In the genomic region with DNA sequence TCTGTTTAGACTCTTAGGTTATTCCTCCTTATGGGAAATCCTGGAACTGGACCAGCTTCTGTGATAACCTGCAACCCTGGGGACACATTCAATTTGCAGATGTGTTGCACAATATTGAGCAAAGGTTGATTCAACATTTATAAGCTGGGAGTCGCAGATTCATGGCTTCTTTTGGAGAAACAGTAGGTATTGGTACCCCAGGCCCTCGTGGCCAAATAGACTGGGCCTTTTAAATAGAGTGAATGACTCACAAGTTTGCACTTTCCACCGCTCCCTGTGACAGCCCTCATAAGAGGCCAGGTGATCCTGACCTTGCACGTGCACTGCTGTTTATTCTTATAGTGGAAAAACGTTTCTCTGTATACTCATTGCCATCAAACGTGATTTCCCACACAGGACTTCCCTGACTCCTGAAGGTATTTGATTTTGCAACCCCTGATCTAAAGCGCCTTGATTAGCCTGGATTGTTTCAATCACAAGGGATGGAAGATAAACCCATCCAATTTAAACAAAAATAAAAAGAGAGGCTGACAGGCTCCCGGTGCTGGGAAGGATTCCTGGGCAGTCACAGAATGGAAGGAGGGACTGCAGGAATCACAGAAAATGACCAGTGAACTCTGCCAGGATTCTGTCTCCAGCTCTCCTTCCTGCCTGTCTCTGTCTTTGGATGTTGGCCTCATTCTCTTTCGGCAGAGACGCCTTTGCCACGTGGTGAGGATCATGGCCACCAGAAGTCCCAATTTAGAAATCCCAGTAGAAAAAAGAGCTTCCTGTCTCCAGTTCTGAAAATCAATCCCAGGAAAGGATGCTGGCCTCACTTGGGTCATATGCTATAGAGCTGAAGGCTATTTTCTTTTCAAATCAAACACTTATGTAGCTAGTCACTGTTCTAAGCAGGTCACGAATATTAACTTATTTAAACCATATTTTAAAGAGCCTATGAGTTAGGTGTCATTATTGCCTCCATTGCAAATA, we compare ENCODE assay signal across 1 cellular context.
TF ChIP-seq lines count a peak whose summit lies in the region.

No MANE protein-coding gene starts in this region.

TF ChIP-seq in HepG2, 621 proteins besides CTCF, POLR2A, EP300 and RAD21 (continued from another document and continues in another):
- TF ChIP-seq, protein P1, sequence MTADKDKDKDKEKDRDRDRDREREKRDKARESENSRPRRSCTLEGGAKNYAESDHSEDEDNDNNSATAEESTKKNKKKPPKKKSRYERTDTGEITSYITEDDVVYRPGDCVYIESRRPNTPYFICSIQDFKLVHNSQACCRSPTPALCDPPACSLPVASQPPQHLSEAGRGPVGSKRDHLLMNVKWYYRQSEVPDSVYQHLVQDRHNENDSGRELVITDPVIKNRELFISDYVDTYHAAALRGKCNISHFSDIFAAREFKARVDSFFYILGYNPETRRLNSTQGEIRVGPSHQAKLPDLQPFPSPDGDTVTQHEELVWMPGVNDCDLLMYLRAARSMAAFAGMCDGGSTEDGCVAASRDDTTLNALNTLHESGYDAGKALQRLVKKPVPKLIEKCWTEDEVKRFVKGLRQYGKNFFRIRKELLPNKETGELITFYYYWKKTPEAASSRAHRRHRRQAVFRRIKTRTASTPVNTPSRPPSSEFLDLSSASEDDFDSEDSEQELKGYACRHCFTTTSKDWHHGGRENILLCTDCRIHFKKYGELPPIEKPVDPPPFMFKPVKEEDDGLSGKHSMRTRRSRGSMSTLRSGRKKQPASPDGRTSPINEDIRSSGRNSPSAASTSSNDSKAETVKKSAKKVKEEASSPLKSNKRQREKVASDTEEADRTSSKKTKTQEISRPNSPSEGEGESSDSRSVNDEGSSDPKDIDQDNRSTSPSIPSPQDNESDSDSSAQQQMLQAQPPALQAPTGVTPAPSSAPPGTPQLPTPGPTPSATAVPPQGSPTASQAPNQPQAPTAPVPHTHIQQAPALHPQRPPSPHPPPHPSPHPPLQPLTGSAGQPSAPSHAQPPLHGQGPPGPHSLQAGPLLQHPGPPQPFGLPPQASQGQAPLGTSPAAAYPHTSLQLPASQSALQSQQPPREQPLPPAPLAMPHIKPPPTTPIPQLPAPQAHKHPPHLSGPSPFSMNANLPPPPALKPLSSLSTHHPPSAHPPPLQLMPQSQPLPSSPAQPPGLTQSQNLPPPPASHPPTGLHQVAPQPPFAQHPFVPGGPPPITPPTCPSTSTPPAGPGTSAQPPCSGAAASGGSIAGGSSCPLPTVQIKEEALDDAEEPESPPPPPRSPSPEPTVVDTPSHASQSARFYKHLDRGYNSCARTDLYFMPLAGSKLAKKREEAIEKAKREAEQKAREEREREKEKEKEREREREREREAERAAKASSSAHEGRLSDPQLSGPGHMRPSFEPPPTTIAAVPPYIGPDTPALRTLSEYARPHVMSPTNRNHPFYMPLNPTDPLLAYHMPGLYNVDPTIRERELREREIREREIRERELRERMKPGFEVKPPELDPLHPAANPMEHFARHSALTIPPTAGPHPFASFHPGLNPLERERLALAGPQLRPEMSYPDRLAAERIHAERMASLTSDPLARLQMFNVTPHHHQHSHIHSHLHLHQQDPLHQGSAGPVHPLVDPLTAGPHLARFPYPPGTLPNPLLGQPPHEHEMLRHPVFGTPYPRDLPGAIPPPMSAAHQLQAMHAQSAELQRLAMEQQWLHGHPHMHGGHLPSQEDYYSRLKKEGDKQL (CRISPR knock-in tag; IDR thresholded peaks at IDR 0.05; ENCODE audit: low read depth), result 0 out of 2 replicates have a peak, but pooled peaks have one; percentile 41
- TF ChIP-seq ZNF451 (CRISPR knock-in tag; IDR thresholded peaks at IDR 0.05) (no peak), STAG1 (CRISPR knock-in tag; IDR thresholded peaks at IDR 0.05) (no peak), ZNF34 (CRISPR knock-in tag; IDR thresholded peaks at IDR 0.05; ENCODE audit: borderline replicate concordance) (no peak), ZNF225 (CRISPR knock-in tag; IDR thresholded peaks at IDR 0.05) (no peak), ZNF567 (CRISPR knock-in tag; IDR thresholded peaks at IDR 0.05; ENCODE audit: borderline replicate concordance) (no peak), SMAD3 (CRISPR knock-in tag; IDR thresholded peaks at IDR 0.05) (peak; percentile 44; the same call in 1 of the 2 replicates), ZSCAN22 (CRISPR knock-in tag; IDR thresholded peaks at IDR 0.05) (no peak), ZNF160 (CRISPR knock-in tag; IDR thresholded peaks at IDR 0.05) (no peak), ZNF616 (CRISPR knock-in tag; IDR thresholded peaks at IDR 0.05; ENCODE audit: low read depth) (no peak), ZNF3 (CRISPR knock-in tag; IDR thresholded peaks at IDR 0.05) (no peak), ZNF292 (CRISPR knock-in tag; IDR thresholded peaks at IDR 0.05; ENCODE audit: borderline replicate concordance, low read depth) (peak; percentile 25; the same call in 1 of the 2 replicates), TFDP2 (CRISPR knock-in tag; IDR thresholded peaks at IDR 0.05) (no peak), MLLT10 (CRISPR knock-in tag; IDR thresholded peaks at IDR 0.05) (no peak), PCBP2 (optimal IDR thresholded peaks at IDR 0.05; ENCODE audit: low read depth, low read length, poor library complexity, severe bottlenecking) (no peak), ATF4 (CRISPR knock-in tag; IDR thresholded peaks at IDR 0.05) (0 out of 4 replicates have a peak, but pooled peaks of 1 of the 2 experiments have one; percentile 12), HDAC2 (CRISPR knock-in tag; IDR thresholded peaks at IDR 0.05) (peak; percentile 39; the same call in 1 of the 2 replicates), GZF1 (CRISPR knock-in tag; IDR thresholded peaks at IDR 0.05) (no peak), HOXA5 (CRISPR knock-in tag; IDR thresholded peaks at IDR 0.05) (no peak), ZSCAN30 (CRISPR knock-in tag; IDR thresholded peaks at IDR 0.05) (no peak), MZF1 (CRISPR knock-in tag; IDR thresholded peaks at IDR 0.05; ENCODE audit: borderline replicate concordance) (no peak), EZH2 (conservative IDR thresholded peaks at IDR 0.05; ENCODE audit: low read depth, low read length) (no peak), ZEB1 (IDR thresholded peaks at IDR 0.05; ENCODE audit: insufficient replicate concordance, low read depth) (peak; percentile 26), HOXA9 (CRISPR knock-in tag; IDR thresholded peaks at IDR 0.05; ENCODE audit: borderline replicate concordance) (no peak), ZNF230 (CRISPR knock-in tag; IDR thresholded peaks at IDR 0.05) (no peak), SAFB2 (CRISPR knock-in tag; IDR thresholded peaks at IDR 0.05; ENCODE audit: borderline replicate concordance, low read depth) (no peak), ZNF563 (CRISPR knock-in tag; IDR thresholded peaks at IDR 0.05) (no peak), ZNF724P (CRISPR knock-in tag; IDR thresholded peaks at IDR 0.05; ENCODE audit: borderline replicate concordance) (no peak), ZNF383 (CRISPR knock-in tag; IDR thresholded peaks at IDR 0.05; ENCODE audit: borderline replicate concordance) (no peak), ZNF264 (CRISPR knock-in tag; IDR thresholded peaks at IDR 0.05) (no peak), ZNF20 (CRISPR knock-in tag; IDR thresholded peaks at IDR 0.05) (no peak), ZMYM2 (CRISPR knock-in tag; IDR thresholded peaks at IDR 0.05) (no peak), KLF9 (CRISPR knock-in tag; IDR thresholded peaks at IDR 0.05; ENCODE audit: low read depth) (no peak), DRAP1 (CRISPR knock-in tag; IDR thresholded peaks at IDR 0.05) (0 out of 2 replicates have a peak, but pooled peaks have one; percentile 15), SAP130 (CRISPR knock-in tag; IDR thresholded peaks at IDR 0.05; ENCODE audit: low read depth) (peak; percentile 73; the same call in 1 of the 2 replicates), ZNF367 (CRISPR knock-in tag; IDR thresholded peaks at IDR 0.05; ENCODE audit: borderline replicate concordance) (peak; percentile 96; the same call in 1 of the 2 replicates), MED8 (CRISPR knock-in tag; IDR thresholded peaks at IDR 0.05; ENCODE audit: insufficient replicate concordance) (peak; percentile 47), ZNF615 (CRISPR knock-in tag; IDR thresholded peaks at IDR 0.05; ENCODE audit: borderline replicate concordance) (no peak), ZNF235 (CRISPR knock-in tag; IDR thresholded peaks at IDR 0.05; ENCODE audit: borderline replicate concordance) (no peak)
- TF ChIP-seq, protein P2, sequence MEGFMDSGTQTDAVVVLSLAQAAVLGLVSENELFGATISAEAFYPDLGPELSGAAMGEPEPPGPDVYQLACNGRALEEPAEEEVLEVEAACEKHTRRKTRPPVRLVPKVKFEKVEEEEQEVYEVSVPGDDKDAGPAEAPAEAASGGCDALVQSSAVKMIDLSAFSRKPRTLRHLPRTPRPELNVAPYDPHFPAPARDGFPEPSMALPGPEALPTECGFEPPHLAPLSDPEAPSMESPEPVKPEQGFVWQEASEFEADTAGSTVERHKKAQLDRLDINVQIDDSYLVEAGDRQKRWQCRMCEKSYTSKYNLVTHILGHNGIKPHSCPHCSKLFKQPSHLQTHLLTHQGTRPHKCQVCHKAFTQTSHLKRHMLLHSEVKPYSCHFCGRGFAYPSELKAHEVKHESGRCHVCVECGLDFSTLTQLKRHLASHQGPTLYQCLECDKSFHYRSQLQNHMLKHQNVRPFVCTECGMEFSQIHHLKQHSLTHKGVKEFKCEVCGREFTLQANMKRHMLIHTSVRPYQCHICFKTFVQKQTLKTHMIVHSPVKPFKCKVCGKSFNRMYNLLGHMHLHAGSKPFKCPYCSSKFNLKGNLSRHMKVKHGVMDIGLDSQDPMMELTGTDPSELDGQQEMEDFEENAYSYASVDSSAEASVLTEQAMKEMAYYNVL (CRISPR knock-in tag; IDR thresholded peaks at IDR 0.05; ENCODE audit: borderline replicate concordance), result no peak
- TF ChIP-seq, protein P3, sequence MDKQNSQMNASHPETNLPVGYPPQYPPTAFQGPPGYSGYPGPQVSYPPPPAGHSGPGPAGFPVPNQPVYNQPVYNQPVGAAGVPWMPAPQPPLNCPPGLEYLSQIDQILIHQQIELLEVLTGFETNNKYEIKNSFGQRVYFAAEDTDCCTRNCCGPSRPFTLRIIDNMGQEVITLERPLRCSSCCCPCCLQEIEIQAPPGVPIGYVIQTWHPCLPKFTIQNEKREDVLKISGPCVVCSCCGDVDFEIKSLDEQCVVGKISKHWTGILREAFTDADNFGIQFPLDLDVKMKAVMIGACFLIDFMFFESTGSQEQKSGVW (CRISPR knock-in tag; IDR thresholded peaks at IDR 0.05; ENCODE audit: borderline replicate concordance), result no peak
- TF ChIP-seq, protein P4, sequence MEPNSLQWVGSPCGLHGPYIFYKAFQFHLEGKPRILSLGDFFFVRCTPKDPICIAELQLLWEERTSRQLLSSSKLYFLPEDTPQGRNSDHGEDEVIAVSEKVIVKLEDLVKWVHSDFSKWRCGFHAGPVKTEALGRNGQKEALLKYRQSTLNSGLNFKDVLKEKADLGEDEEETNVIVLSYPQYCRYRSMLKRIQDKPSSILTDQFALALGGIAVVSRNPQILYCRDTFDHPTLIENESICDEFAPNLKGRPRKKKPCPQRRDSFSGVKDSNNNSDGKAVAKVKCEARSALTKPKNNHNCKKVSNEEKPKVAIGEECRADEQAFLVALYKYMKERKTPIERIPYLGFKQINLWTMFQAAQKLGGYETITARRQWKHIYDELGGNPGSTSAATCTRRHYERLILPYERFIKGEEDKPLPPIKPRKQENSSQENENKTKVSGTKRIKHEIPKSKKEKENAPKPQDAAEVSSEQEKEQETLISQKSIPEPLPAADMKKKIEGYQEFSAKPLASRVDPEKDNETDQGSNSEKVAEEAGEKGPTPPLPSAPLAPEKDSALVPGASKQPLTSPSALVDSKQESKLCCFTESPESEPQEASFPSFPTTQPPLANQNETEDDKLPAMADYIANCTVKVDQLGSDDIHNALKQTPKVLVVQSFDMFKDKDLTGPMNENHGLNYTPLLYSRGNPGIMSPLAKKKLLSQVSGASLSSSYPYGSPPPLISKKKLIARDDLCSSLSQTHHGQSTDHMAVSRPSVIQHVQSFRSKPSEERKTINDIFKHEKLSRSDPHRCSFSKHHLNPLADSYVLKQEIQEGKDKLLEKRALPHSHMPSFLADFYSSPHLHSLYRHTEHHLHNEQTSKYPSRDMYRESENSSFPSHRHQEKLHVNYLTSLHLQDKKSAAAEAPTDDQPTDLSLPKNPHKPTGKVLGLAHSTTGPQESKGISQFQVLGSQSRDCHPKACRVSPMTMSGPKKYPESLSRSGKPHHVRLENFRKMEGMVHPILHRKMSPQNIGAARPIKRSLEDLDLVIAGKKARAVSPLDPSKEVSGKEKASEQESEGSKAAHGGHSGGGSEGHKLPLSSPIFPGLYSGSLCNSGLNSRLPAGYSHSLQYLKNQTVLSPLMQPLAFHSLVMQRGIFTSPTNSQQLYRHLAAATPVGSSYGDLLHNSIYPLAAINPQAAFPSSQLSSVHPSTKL (CRISPR knock-in tag; IDR thresholded peaks at IDR 0.05), result peak; percentile 80
- TF ChIP-seq, protein P5, sequence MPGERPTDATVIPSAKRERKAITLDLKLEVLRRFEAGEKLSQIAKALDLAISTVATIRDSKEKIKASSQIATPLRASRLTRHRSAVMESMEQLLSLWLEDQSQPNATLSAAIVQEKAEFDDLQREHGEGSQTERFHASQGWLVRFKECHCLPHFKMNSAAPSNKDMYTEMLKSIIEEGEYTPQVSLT (CRISPR knock-in tag; IDR thresholded peaks at IDR 0.05; ENCODE audit: borderline replicate concordance, low read depth), result no peak
